Comparison of ENCODE assay signal across 1 cellular context in the genomic region with DNA sequence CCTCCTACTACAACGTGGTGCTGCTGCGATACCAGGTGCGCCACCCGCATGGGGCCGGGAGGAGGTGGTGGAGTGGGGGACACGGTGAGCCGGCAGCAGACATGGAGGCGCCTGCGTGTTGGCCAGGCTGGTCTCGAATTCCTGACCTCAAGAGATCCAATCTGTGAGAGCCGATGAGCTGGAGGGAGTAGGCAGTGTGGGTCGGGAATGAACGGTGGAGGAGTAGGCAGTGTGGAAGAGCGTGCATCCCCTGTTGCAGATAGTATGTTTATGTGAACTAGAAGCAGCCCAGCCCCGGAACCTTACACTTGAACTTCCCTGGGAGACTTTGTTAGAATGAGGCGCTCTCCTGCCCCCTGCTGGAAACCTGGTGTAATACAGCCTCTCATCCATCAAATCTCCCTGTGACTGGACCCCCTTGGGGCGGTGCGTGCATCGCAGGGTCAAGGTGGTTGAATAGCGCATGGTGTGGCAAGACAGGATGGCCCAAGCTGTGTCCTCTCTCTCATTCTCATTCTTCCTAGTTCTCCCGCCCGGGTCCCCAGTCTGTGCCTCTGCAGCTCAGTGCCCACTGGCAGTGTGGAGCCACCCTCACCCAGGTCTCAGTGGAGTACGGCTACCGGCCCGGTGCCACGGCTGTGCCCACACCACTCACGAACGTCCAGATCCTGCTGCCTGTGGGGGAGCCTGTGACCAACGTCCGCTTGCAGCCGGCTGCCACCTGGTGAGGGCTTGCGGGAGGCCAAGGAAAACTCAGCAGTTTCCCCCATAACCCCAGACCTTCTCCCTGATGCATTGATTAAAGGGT.
A peak's percentile ranks its signal among the peaks of the same experiment; 100 is the strongest.
TF ChIP-seq lines count a peak whose summit lies in the region.

No MANE protein-coding gene starts in this region.

TF ChIP-seq in HepG2, 621 proteins besides CTCF, POLR2A, EP300 and RAD21 (continues in another document):
- TF ChIP-seq ZNF7 (CRISPR knock-in tag; IDR thresholded peaks at IDR 0.05) (no peak), REPIN1 (CRISPR knock-in tag; IDR thresholded peaks at IDR 0.05; ENCODE audit: borderline replicate concordance, low read depth) (no peak), ZNF460 (CRISPR knock-in tag; IDR thresholded peaks at IDR 0.05; ENCODE audit: borderline replicate concordance) (no peak), NFYB (CRISPR knock-in tag; IDR thresholded peaks at IDR 0.05) (no peak), NR0B2 (CRISPR knock-in tag; IDR thresholded peaks at IDR 0.05) (no peak), ZNF496 (CRISPR knock-in tag; IDR thresholded peaks at IDR 0.05; ENCODE audit: insufficient replicate concordance) (no peak), IRX3 (CRISPR knock-in tag; IDR thresholded peaks at IDR 0.05; ENCODE audit: borderline replicate concordance, low read depth) (no peak), ARID4A (CRISPR knock-in tag; IDR thresholded peaks at IDR 0.05; ENCODE audit: borderline replicate concordance) (no peak), ZFP91 (CRISPR knock-in tag; IDR thresholded peaks at IDR 0.05; ENCODE audit: borderline replicate concordance) (peak; percentile 24; the same call in 1 of the 2 replicates), KMT2B (CRISPR knock-in tag; IDR thresholded peaks at IDR 0.05) (no peak), ZNF232 (CRISPR knock-in tag; IDR thresholded peaks at IDR 0.05; ENCODE audit: borderline replicate concordance) (no peak), STAG1 (CRISPR knock-in tag; IDR thresholded peaks at IDR 0.05) (peak; percentile 60), ZNF230 (CRISPR knock-in tag; IDR thresholded peaks at IDR 0.05) (no peak), XRCC5 (optimal IDR thresholded peaks at IDR 0.05; ENCODE audit: low read length) (no peak), MED13 (CRISPR knock-in tag; IDR thresholded peaks at IDR 0.05) (no peak), ZKSCAN1 (IDR thresholded peaks at IDR 0.05; ENCODE audit: low read length) (no peak), HOXD1 (CRISPR knock-in tag; IDR thresholded peaks at IDR 0.05) (no peak), ZBTB38 (CRISPR knock-in tag; IDR thresholded peaks at IDR 0.05) (peak; percentile 32; the same call in 1 of the 2 replicates), PPARG (CRISPR knock-in tag; conservative IDR thresholded peaks at IDR 0.05) (no peak), NPAS2 (CRISPR knock-in tag; IDR thresholded peaks at IDR 0.05; ENCODE audit: borderline replicate concordance) (no peak), AGO2 (optimal IDR thresholded peaks at IDR 0.05; ENCODE audit: low read depth, low read length) (no peak), BCLAF1 (IDR thresholded peaks at IDR 0.05) (no peak), SOX13 (IDR thresholded peaks at IDR 0.05) (no peak), SOX13 (CRISPR knock-in tag; conservative IDR thresholded peaks at IDR 0.05 in 1 of 2, IDR thresholded peaks at IDR 0.05 in 1 of 2) (no peak), NFKBIZ (CRISPR knock-in tag; IDR thresholded peaks at IDR 0.05) (no peak), ZNF547 (CRISPR knock-in tag; IDR thresholded peaks at IDR 0.05) (no peak), NFE2L1 (CRISPR knock-in tag; IDR thresholded peaks at IDR 0.05; ENCODE audit: borderline replicate concordance) (no peak), YEATS4 (CRISPR knock-in tag; IDR thresholded peaks at IDR 0.05; ENCODE audit: borderline replicate concordance) (no peak), ZNF383 (CRISPR knock-in tag; IDR thresholded peaks at IDR 0.05; ENCODE audit: borderline replicate concordance) (no peak), ZNF224 (CRISPR knock-in tag; IDR thresholded peaks at IDR 0.05) (no peak)
- TF ChIP-seq, protein P1, sequence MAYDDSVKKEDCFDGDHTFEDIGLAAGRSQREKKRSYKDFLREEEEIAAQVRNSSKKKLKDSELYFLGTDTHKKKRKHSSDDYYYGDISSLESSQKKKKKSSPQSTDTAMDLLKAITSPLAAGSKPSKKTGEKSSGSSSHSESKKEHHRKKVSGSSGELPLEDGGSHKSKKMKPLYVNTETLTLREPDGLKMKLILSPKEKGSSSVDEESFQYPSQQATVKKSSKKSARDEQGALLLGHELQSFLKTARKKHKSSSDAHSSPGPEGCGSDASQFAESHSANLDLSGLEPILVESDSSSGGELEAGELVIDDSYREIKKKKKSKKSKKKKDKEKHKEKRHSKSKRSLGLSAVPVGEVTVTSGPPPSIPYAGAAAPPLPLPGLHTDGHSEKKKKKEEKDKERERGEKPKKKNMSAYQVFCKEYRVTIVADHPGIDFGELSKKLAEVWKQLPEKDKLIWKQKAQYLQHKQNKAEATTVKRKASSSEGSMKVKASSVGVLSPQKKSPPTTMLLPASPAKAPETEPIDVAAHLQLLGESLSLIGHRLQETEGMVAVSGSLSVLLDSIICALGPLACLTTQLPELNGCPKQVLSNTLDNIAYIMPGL (CRISPR knock-in tag; IDR thresholded peaks at IDR 0.05; ENCODE audit: borderline replicate concordance in 1 of 2, low read depth in 1 of 2) = no peak
- TF ChIP-seq, protein P2, sequence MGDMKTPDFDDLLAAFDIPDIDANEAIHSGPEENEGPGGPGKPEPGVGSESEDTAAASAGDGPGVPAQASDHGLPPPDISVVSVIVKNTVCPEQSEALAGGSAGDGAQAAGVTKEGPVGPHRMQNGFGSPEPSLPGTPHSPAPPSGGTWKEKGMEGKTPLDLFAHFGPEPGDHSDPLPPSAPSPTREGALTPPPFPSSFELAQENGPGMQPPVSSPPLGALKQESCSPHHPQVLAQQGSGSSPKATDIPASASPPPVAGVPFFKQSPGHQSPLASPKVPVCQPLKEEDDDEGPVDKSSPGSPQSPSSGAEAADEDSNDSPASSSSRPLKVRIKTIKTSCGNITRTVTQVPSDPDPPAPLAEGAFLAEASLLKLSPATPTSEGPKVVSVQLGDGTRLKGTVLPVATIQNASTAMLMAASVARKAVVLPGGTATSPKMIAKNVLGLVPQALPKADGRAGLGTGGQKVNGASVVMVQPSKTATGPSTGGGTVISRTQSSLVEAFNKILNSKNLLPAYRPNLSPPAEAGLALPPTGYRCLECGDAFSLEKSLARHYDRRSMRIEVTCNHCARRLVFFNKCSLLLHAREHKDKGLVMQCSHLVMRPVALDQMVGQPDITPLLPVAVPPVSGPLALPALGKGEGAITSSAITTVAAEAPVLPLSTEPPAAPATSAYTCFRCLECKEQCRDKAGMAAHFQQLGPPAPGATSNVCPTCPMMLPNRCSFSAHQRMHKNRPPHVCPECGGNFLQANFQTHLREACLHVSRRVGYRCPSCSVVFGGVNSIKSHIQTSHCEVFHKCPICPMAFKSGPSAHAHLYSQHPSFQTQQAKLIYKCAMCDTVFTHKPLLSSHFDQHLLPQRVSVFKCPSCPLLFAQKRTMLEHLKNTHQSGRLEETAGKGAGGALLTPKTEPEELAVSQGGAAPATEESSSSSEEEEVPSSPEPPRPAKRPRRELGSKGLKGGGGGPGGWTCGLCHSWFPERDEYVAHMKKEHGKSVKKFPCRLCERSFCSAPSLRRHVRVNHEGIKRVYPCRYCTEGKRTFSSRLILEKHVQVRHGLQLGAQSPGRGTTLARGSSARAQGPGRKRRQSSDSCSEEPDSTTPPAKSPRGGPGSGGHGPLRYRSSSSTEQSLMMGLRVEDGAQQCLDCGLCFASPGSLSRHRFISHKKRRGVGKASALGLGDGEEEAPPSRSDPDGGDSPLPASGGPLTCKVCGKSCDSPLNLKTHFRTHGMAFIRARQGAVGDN (CRISPR knock-in tag; IDR thresholded peaks at IDR 0.05) = peak; percentile 26
- TF ChIP-seq, protein P3, sequence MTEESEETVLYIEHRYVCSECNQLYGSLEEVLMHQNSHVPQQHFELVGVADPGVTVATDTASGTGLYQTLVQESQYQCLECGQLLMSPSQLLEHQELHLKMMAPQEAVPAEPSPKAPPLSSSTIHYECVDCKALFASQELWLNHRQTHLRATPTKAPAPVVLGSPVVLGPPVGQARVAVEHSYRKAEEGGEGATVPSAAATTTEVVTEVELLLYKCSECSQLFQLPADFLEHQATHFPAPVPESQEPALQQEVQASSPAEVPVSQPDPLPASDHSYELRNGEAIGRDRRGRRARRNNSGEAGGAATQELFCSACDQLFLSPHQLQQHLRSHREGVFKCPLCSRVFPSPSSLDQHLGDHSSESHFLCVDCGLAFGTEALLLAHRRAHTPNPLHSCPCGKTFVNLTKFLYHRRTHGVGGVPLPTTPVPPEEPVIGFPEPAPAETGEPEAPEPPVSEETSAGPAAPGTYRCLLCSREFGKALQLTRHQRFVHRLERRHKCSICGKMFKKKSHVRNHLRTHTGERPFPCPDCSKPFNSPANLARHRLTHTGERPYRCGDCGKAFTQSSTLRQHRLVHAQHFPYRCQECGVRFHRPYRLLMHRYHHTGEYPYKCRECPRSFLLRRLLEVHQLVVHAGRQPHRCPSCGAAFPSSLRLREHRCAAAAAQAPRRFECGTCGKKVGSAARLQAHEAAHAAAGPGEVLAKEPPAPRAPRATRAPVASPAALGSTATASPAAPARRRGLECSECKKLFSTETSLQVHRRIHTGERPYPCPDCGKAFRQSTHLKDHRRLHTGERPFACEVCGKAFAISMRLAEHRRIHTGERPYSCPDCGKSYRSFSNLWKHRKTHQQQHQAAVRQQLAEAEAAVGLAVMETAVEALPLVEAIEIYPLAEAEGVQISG (CRISPR knock-in tag; IDR thresholded peaks at IDR 0.05) = no peak
- TF ChIP-seq, protein P4, sequence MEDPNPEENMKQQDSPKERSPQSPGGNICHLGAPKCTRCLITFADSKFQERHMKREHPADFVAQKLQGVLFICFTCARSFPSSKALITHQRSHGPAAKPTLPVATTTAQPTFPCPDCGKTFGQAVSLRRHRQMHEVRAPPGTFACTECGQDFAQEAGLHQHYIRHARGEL (CRISPR knock-in tag; IDR thresholded peaks at IDR 0.05) = no peak
- TF ChIP-seq, protein P5, sequence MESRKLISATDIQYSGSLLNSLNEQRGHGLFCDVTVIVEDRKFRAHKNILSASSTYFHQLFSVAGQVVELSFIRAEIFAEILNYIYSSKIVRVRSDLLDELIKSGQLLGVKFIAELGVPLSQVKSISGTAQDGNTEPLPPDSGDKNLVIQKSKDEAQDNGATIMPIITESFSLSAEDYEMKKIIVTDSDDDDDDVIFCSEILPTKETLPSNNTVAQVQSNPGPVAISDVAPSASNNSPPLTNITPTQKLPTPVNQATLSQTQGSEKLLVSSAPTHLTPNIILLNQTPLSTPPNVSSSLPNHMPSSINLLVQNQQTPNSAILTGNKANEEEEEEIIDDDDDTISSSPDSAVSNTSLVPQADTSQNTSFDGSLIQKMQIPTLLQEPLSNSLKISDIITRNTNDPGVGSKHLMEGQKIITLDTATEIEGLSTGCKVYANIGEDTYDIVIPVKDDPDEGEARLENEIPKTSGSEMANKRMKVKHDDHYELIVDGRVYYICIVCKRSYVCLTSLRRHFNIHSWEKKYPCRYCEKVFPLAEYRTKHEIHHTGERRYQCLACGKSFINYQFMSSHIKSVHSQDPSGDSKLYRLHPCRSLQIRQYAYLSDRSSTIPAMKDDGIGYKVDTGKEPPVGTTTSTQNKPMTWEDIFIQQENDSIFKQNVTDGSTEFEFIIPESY (CRISPR knock-in tag; IDR thresholded peaks at IDR 0.05) = peak; percentile 69; the same call in 1 of the 2 replicates
